11 cellular contexts compared by ENCODE assay signal in the genomic region with DNA sequence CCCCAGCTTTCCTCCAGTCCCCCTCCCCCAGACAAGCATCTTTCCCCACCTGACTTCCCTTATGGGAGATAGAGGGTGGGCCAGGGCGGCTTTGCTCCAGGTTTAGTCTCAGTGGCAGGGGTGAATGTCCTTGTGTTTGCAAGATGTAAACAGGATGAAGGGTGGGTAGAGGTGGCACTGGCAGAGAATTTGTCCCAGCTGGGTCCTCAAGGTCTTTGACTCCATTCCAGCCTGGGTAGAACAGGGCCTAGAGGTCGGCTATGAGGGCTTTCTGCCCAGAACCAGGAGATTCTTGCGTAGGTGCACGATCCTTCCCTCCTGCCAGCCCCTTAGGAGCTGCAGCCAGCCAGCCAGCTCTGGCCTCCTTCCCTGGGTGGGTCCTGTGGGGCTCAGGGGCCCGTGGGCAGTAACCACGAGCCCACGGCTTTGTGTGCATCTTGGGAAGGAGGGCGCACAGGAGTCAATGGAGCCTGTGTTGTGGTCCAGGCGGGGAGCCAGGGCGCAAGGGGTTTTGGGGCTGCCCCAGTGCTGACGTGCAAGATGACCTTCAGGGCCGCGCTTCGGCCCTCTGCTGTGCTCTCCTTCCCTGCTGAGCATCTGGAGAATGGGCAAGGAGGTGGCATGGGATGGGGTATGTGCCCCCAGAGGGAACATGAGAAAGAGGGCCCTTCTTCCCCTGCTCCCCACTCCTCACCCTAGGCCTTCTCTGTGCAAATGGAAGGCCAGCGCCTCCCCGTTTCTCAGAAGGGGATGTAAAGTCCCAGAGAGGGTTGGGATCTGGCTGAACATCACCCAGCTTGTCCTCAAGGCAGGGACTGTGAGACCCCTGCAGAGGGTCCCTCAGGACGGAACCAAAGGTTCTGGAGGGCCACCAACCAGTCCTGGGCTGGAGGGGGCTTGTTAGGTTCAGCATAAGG. TPM values are rescaled to one million over a fixed set of nuclear protein-coding genes. Genes with fewer than 3 reads are reported as not detected.
DNase-seq lines count a peak whose midpoint lies in the region; ATAC-seq and TF ChIP-seq lines count a peak whose summit lies in the region.
"Had no signal": no experiment of that assay in that cellular context is flagged by ENCODE, and none has a peak within 500 bp of the region (broad histone marks: within the 10 kb centered on the region; RNA-seq: fewer than 3 reads in every experiment).

No MANE protein-coding gene starts in this region.

- peak overlapping the region; percentile 91 for H2AK5ac ChIP-seq in neuronal stem cell (ENCODE audit: low read depth, low read length)

- ATAC-seq in central memory CD8-positive, alpha-beta T cell (replicated peaks; ENCODE audit: extremely low read depth, poor library complexity, severe bottlenecking) = no peak
- no peak for ATAC-seq in upper lobe of right lung

- H3K36me3 ChIP-seq in OCI-LY3 (replicated peaks; ENCODE audit: low read depth, low read length) (peaks cover under 1% of the 10 kb centered on the region), neuronal stem cell (replicated peaks in 1 of 2; ENCODE audit: control insufficient read depth in 2 of 2, insufficient read depth in 2 of 2, low read length in 2 of 2) (peaks cover 2 to 12% of the 10 kb centered on the region in 2 donors), upper lobe of right lung (peaks cover 4% of the 10 kb centered on the region)

- peak overlapping the region; percentile 60 for H3K4me3 Mint-ChIP-seq in central memory CD8-positive, alpha-beta T cell
- no peak overlapping the region for H3K4me3 Mint-ChIP-seq in glutamatergic neuron (ENCODE audit: unreplicated experiment)
- H3K4me3 Mint-ChIP-seq in osteocyte (ENCODE audit: unreplicated experiment) = no peak overlapping the region

- peak overlapping the region; percentile 30 for H3K4me3 ChIP-seq in GM12865 (ENCODE audit: low read depth, low read length)
- peak overlapping the region; percentile 47 for H3K4me3 ChIP-seq in OCI-LY3 (ENCODE audit: low read length)
- H3K4me3 ChIP-seq in neuronal stem cell (ENCODE audit: low read length in 2 of 2) = no peak overlapping the region
- H3K4me3 ChIP-seq in upper lobe of right lung = no peak overlapping the region

- H3K9me3 ChIP-seq in OCI-LY3 (ENCODE audit: insufficient read depth, low read length) = no peaks in the 10 kb centered on the region
- H3K9me3 ChIP-seq in neuronal stem cell (replicated peaks in 1 of 2; ENCODE audit: control insufficient read depth in 2 of 2, insufficient read depth in 1 of 2, low read depth in 1 of 2, low read length in 2 of 2) = no peaks in the 10 kb centered on the region
- no peaks in the 10 kb centered on the region for H3K9me3 ChIP-seq in upper lobe of right lung

- H3K4ac ChIP-seq in neuronal stem cell (ENCODE audit: low read length) = no peak overlapping the region

- H3K27ac Mint-ChIP-seq in central memory CD8-positive, alpha-beta T cell (ENCODE audit: low read depth) = peak overlapping the region; percentile 83
- H3K27ac Mint-ChIP-seq in glutamatergic neuron (ENCODE audit: unreplicated experiment) (no peak overlapping the region), osteocyte (ENCODE audit: unreplicated experiment) (no peak overlapping the region)

- no peaks in the 10 kb centered on the region for H3K79me1 ChIP-seq in neuronal stem cell (ENCODE audit: low read depth, low read length)

- H3K4me2 ChIP-seq in OCI-LY3 (ENCODE audit: low read length) = peak overlapping the region; percentile 82
- no peak overlapping the region for H3K4me2 ChIP-seq in neuronal stem cell (ENCODE audit: insufficient read depth, low read length, poor library complexity, severe bottlenecking)

- no peaks in the 10 kb centered on the region for H3K27me3 ChIP-seq in OCI-LY3 (ENCODE audit: low read depth, low read length)
- H3K27me3 ChIP-seq in neuronal stem cell (ENCODE audit: control insufficient read depth in 3 of 3, insufficient read depth in 3 of 3, low read depth in 1 of 3, low read length in 3 of 3) = no peaks in the 10 kb centered on the region
- no peaks in the 10 kb centered on the region for H3K27me3 ChIP-seq in upper lobe of right lung

- peak overlapping the region; percentile 78 for H3K18ac ChIP-seq in neuronal stem cell (ENCODE audit: low read length)

- H3K9ac ChIP-seq in OCI-LY3 (ENCODE audit: low read length) (peak overlapping the region; percentile 89), neuronal stem cell (ENCODE audit: low read depth, low read length, poor library complexity) (no peak overlapping the region)

- no peak overlapping the region for H4K8ac ChIP-seq in neuronal stem cell (ENCODE audit: low read depth, low read length)

- peak; percentile 20 for DNase-seq in GM12865 (ENCODE audit: low read depth)
- no peak for DNase-seq in central memory CD8-positive, alpha-beta T cell (ENCODE audit: low spot score in 2 of 2)
- no peak for DNase-seq in neuronal stem cell (ENCODE audit: low spot score)
- no peak for DNase-seq in NCI-H2171 (lab: John Stamatoyannopoulos, UW)
- DNase-seq in upper lobe of right lung = no peak
- DNase-seq in glutamatergic neuron = no peak
- DNase-seq in osteocyte (ENCODE audit: extremely low spot score, unreplicated experiment) = no peak
- DNase-seq: aorta had no signal

- H4K91ac ChIP-seq in neuronal stem cell (ENCODE audit: low read depth, low read length, poor library complexity) = no peak overlapping the region

- H3K14ac ChIP-seq in neuronal stem cell (ENCODE audit: low read length) = peak overlapping the region; percentile 58

- H3K36me3 Mint-ChIP-seq in central memory CD8-positive, alpha-beta T cell (ENCODE audit: insufficient read depth) = peaks cover 3% of the 10 kb centered on the region
- H3K36me3 Mint-ChIP-seq in glutamatergic neuron (ENCODE audit: unreplicated experiment) = no peaks in the 10 kb centered on the region
- H3K36me3 Mint-ChIP-seq in osteocyte (ENCODE audit: unreplicated experiment) = peaks cover 1% of the 10 kb centered on the region

- H3K4me1 ChIP-seq in OCI-LY3 (ENCODE audit: low read length) (peaks cover 76% of the 10 kb centered on the region), neuronal stem cell (ENCODE audit: control insufficient read depth in 2 of 2, insufficient read depth in 1 of 2, low read depth in 1 of 2, low read length in 2 of 2) (peaks cover 28 to 44% of the 10 kb centered on the region in 2 donors), upper lobe of right lung (peaks cover 22% of the 10 kb centered on the region)

- H2BK120ac ChIP-seq in neuronal stem cell (ENCODE audit: low read depth, low read length) = peak overlapping the region; percentile 68

- peaks cover 47% of the 10 kb centered on the region for H3K4me1 Mint-ChIP-seq in central memory CD8-positive, alpha-beta T cell
- peaks cover 22% of the 10 kb centered on the region for H3K4me1 Mint-ChIP-seq in glutamatergic neuron (ENCODE audit: low read depth, unreplicated experiment)
- peaks cover 25% of the 10 kb centered on the region for H3K4me1 Mint-ChIP-seq in osteocyte (ENCODE audit: unreplicated experiment)

- no peak overlapping the region for H2BK12ac ChIP-seq in neuronal stem cell (ENCODE audit: low read length)

- no peak overlapping the region for H3K23ac ChIP-seq in neuronal stem cell (ENCODE audit: low read depth, low read length, poor library complexity)

- no peaks in the 10 kb centered on the region for H3K9me3 Mint-ChIP-seq in central memory CD8-positive, alpha-beta T cell
- H3K9me3 Mint-ChIP-seq in glutamatergic neuron (ENCODE audit: unreplicated experiment) (peaks cover 4% of the 10 kb centered on the region), osteocyte (ENCODE audit: unreplicated experiment) (no peaks in the 10 kb centered on the region)

- H2BK15ac ChIP-seq in neuronal stem cell (ENCODE audit: low read length) = peak overlapping the region; percentile 64

- no CpG with 5 or more reads among the region's 17 CpGs for WGBS in neuronal stem cell (ENCODE audit: extremely low coverage in 2 of 2, insufficient read length in 2 of 2, insufficient replicate concordance in 1 of 2), 2 donors

- no peak overlapping the region for H2AFZ ChIP-seq in OCI-LY3 (ENCODE audit: low read depth, low read length)
- no peak overlapping the region for H2AFZ ChIP-seq in neuronal stem cell (ENCODE audit: low read length)

- H4K20me1 ChIP-seq in OCI-LY3 (ENCODE audit: insufficient read depth, low read length) = no peaks in the 10 kb centered on the region

- peak overlapping the region; percentile 31 for H2BK5ac ChIP-seq in neuronal stem cell (ENCODE audit: low read length)

- peaks cover 88% of the 10 kb centered on the region for H3K79me2 ChIP-seq in OCI-LY3 (ENCODE audit: low read length)

- TF ChIP-seq CTCF in GM12865 (IDR thresholded peaks at IDR 0.05; ENCODE audit: insufficient read depth, low read depth, low read length, missing control alignments) = no peak
- no peak for TF ChIP-seq CTCF in OCI-LY3 (IDR thresholded peaks at IDR 0.05; ENCODE audit: low read depth, low read length)
- no peak for TF ChIP-seq CTCF in upper lobe of right lung (IDR thresholded peaks at IDR 0.05)
- no peak for TF ChIP-seq CTCF in glutamatergic neuron (IDR thresholded peaks at IDR 0.05; ENCODE audit: partially characterized antibody, unreplicated experiment)
- no peak for TF ChIP-seq CTCF in osteocyte (IDR thresholded peaks at IDR 0.05)

- no peaks in the 10 kb centered on the region for H3K27me3 Mint-ChIP-seq in central memory CD8-positive, alpha-beta T cell
- H3K27me3 Mint-ChIP-seq in glutamatergic neuron (ENCODE audit: unreplicated experiment) (peaks cover 10% of the 10 kb centered on the region), osteocyte (ENCODE audit: unreplicated experiment) (no peaks in the 10 kb centered on the region)

- intact Hi-C loops in upper lobe of right lung (cut with DNase I) = no loop called here

- H3K27ac ChIP-seq in OCI-LY3 (ENCODE audit: low read length) = peak overlapping the region; percentile 100
- no peak overlapping the region for H3K27ac ChIP-seq in neuronal stem cell (replicated peaks; ENCODE audit: low read length)
- H3K27ac ChIP-seq in upper lobe of right lung = no peak overlapping the region

RNA-seq across cellular contexts. Expression of gene POU3F1, which starts 15.7 kb away (rescaled TPM):
- 34.6 TPM for polyA plus RNA-seq in neuronal stem cell (2013, experiment 1 of 2)
- 34.4 TPM for polyA plus RNA-seq in neuronal stem cell (2013, experiment 2 of 2)
- total RNA-seq in upper lobe of right lung = not detected
- total RNA-seq in glutamatergic neuron (ENCODE audit: unreplicated experiment) = 9.3 TPM
- 1.5 and 1.8 TPM in 2 replicates for total RNA-seq in osteocyte
- total RNA-seq: epithelial cell of proximal tubule, liver had no signal
- polyA plus RNA-seq: aorta, liver had no signal

RNA-seq across cellular contexts. Expression of gene UTP11, which starts 18.3 kb away (rescaled TPM):
- 52.4 TPM for polyA plus RNA-seq in neuronal stem cell (2013, experiment 1 of 2)
- 53.8 TPM for polyA plus RNA-seq in neuronal stem cell (2013, experiment 2 of 2)
- total RNA-seq in upper lobe of right lung (29.1 TPM), glutamatergic neuron (ENCODE audit: unreplicated experiment) (34.6 TPM), osteocyte (32.6 and 34.4 TPM in 2 replicates)

RNA-seq across cellular contexts. Expression of gene FHL3, which starts 25.5 kb away (rescaled TPM):
- 26.5 TPM for polyA plus RNA-seq in neuronal stem cell (2013, experiment 1 of 2)
- 25.9 TPM for polyA plus RNA-seq in neuronal stem cell (2013, experiment 2 of 2)
- total RNA-seq in upper lobe of right lung (22.4 TPM), glutamatergic neuron (ENCODE audit: unreplicated experiment) (20.0 TPM), osteocyte (39.1 and 40.4 TPM in 2 replicates)

RNA-seq across cellular contexts. Expression of gene SF3A3, which starts 41.0 kb away (rescaled TPM):
- 53.3 TPM for polyA plus RNA-seq in neuronal stem cell (2013, experiment 1 of 2)
- polyA plus RNA-seq in neuronal stem cell (2013, experiment 2 of 2) = 50.9 TPM
- total RNA-seq in upper lobe of right lung = 48.7 TPM
- 73.0 TPM for total RNA-seq in glutamatergic neuron (ENCODE audit: unreplicated experiment)
- total RNA-seq in osteocyte = 51.4 and 55.3 TPM in 2 replicates

Comparison
In these comparisons a context has a peak if more than half of its experiments do, and no peak if none do; other contexts are left out.
1. H3K4me3 ChIP-seq: peak in GM12865 (single experiment) and OCI-LY3 (single experiment); none in neuronal stem cell (0 of 2) and upper lobe of right lung (single experiment).